Comparison of ENCODE assay signal across 9 cellular contexts in the genomic region with DNA sequence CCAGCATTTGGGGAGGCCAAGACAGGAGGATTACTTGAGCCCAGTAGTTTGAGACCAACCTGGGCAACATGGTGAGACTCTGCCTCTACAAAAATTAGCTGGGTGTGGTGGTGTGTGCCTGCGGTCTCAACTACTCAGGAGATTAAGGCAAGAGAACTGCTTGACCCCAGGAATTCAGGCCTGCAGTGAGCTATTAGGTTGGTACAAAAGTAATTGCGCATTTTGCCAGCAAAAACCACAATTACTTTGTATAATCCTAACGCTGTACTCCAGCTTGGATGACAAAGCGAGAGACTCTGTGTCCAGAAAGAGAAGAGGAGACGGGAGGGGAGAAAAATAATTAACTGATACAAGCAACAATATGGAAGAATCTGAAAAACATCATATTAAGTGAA. TPM values are rescaled to one million over a fixed set of nuclear protein-coding genes. Genes with fewer than 3 reads are reported as not detected.
DNase-seq lines count a peak whose midpoint lies in the region; ATAC-seq, FAIRE-seq and TF ChIP-seq lines count a peak whose summit lies in the region.
"Had no signal": no experiment of that assay in that cellular context is flagged by ENCODE, and none has a peak within 500 bp of the region (broad histone marks: within the 10 kb centered on the region; RNA-seq: fewer than 3 reads in every experiment).

No MANE protein-coding gene starts in this region.

- peaks cover 38 to 55% of the 10 kb centered on the region in 2 donors for H3K4me1 Mint-ChIP-seq in natural killer cell treated with Interleukin-12 subunit alpha and Interleukin-12 subunit beta and Interleukin-15 and Interleukin-18, amount 100 ng/mL, for 72 hours (ENCODE audit: low read depth in 2 of 2)

- no TSS peak for BruUV-seq in K562 (replicated peaks; lab: Mats Ljungman, UMichigan)

- ATAC-seq in K562, result no peak; the same call in 2 of the 3 replicates
- ATAC-seq in natural killer cell treated with Interleukin-12 subunit alpha and Interleukin-12 subunit beta and Interleukin-15 and Interleukin-18, amount 100 ng/mL, for 72 hours, result no peak

- CTCF ChIA-PET in HEK293 (lab: Yijun Ruan, JAX) (interaction anchor here (0.6 to 3.3 kb wide), 4 partner anchors 12 to 148 kb away, joined by 3 to 40 read pairs (median 5); no protein-coding TSS in a partner anchor), K562 (lab: Yijun Ruan, JAX; ENCODE audit: low intra/inter-chr PET ratio) (no interaction called here)

- intact Hi-C loops in K562 (cut with micrococcal nuclease), result no loop called here

- H3K9me3 Mint-ChIP-seq in natural killer cell treated with Interleukin-12 subunit alpha and Interleukin-12 subunit beta and Interleukin-15 and Interleukin-18, amount 100 ng/mL, for 72 hours, result no peaks in the 10 kb centered on the region

- peaks cover 13% of the 10 kb centered on the region; the same call in 1 of the 2 replicates for H3K36me3 ChIP-seq in ACC112 (ENCODE audit: insufficient read depth, low read length)
- peaks cover 35 to 39% of the 10 kb centered on the region in 2 experiments for H3K36me3 ChIP-seq in HEK293 (ENCODE audit: control insufficient read depth in 2 of 2, insufficient read depth in 1 of 2, low read length in 2 of 2)
- H3K36me3 ChIP-seq in K562 (ENCODE audit: control insufficient read depth, insufficient read depth, low read length), result peaks cover 46% of the 10 kb centered on the region; the same call in 2 of the 3 replicates

- H3K27ac ChIP-seq in ACC112 (ENCODE audit: low read depth, low read length) (peak overlapping the region; percentile 64), HEK293 (ENCODE audit: extremely low read depth, low read depth, low read length) (peak overlapping the region; percentile 49; the same call in 1 of the 2 replicates), K562 (ENCODE audit: extremely low read depth, low read depth, low read length) (peak overlapping the region; percentile 32; the same call in 1 of the 3 replicates)

- peak overlapping the region; percentile 10 to 59 for H3K27ac Mint-ChIP-seq in natural killer cell treated with Interleukin-12 subunit alpha and Interleukin-12 subunit beta and Interleukin-15 and Interleukin-18, amount 100 ng/mL, for 72 hours

- TF ChIP-seq POLR2A in K562 (conservative IDR thresholded peaks at IDR 0.05), result no peak
- no peak for TF ChIP-seq POLR2A in erythroblast (IDR thresholded peaks at IDR 0.05; ENCODE audit: low read length)

- in situ Hi-C loops in K562 (cut with MboI), result no loop called here

- H4K20me1 ChIP-seq in K562 (replicated peaks; ENCODE audit: control insufficient read depth, insufficient read depth, low read length), result peaks cover 36% of the 10 kb centered on the region

- H3K9me1 ChIP-seq in K562 (ENCODE audit: control insufficient read depth, insufficient read depth, low read length), result no peaks in the 10 kb centered on the region

- FAIRE-seq in K562 (lab: Jason Lieb, UNC), result no peak

- H3K4me2 ChIP-seq in K562 (ENCODE audit: insufficient read depth, low read length), result no peak overlapping the region

- H3K4me3 ChIP-seq in ACC112 (ENCODE audit: low read depth, low read length) (no peak overlapping the region), HEK293 (ENCODE audit: low read depth, low read length) (no peak overlapping the region), K562 (no peak overlapping the region)

- H3K9me3 ChIP-seq in HEK293 (ENCODE audit: control insufficient read depth, insufficient read depth, low read depth, low read length) (no peaks in the 10 kb centered on the region), K562 (replicated peaks; ENCODE audit: control insufficient read depth, insufficient read depth, low read depth, low read length) (no peaks in the 10 kb centered on the region)

- H3K36me3 Mint-ChIP-seq in natural killer cell treated with Interleukin-12 subunit alpha and Interleukin-12 subunit beta and Interleukin-15 and Interleukin-18, amount 100 ng/mL, for 72 hours, result peaks cover 11% of the 10 kb centered on the region

- no peak for TF ChIP-seq RAD21 in K562 (CRISPR knock-in tag; conservative IDR thresholded peaks at IDR 0.05 in 1 of 2, IDR thresholded peaks at IDR 0.05 in 1 of 2)

- DNase-seq in K562 (ENCODE audit: extremely low read depth in 1 of 4, low spot score in 3 of 4) (no peak), superior temporal gyrus (ENCODE audit: extremely low spot score) (no peak), GM19238 (ENCODE audit: insufficient read length, low spot score) (no peak), NCI-H446 treated with DMSO at 0.1 percent for 48 hours (lab: John Stamatoyannopoulos, UW) (no peak), erythroblast (lab: John Stamatoyannopoulos, UW) (no peak)
- DNase-seq in natural killer cell treated with Interleukin-12 subunit alpha and Interleukin-12 subunit beta and Interleukin-15 and Interleukin-18, amount 100 ng/mL, for 72 hours (ENCODE audit: low spot score), result no peak
- DNase-seq: NCI-H187 had no signal

- no peak overlapping the region for H3K4me3 Mint-ChIP-seq in natural killer cell treated with Interleukin-12 subunit alpha and Interleukin-12 subunit beta and Interleukin-15 and Interleukin-18, amount 100 ng/mL, for 72 hours

- POLR2A ChIA-PET in HEK293 (lab: Yijun Ruan, JAX), result interaction anchor here (0.9 to 1.3 kb wide), 2 partner anchors 21 to 148 kb away, joined by 3 read pairs; no protein-coding TSS in a partner anchor
- POLR2A ChIA-PET in K562 (lab: Yijun Ruan, JAX), result interaction anchor here (0.9 kb wide), 1 partner anchor 14 kb away, joined by 3 read pairs; no protein-coding TSS in a partner anchor

- H3K27me3 ChIP-seq in ACC112 (ENCODE audit: insufficient read depth, low read length) (no peaks in the 10 kb centered on the region), K562 (ENCODE audit: control insufficient read depth in 2 of 2, insufficient read depth in 2 of 2, low read length in 2 of 2) (no peaks in the 10 kb centered on the region)

- peaks cover 66% of the 10 kb centered on the region for H3K4me1 ChIP-seq in ACC112 (ENCODE audit: control insufficient read depth, insufficient read depth, low read length, unreplicated experiment)
- H3K4me1 ChIP-seq in HEK293 (ENCODE audit: control insufficient read depth, insufficient read depth, low read length), result peaks cover 35% of the 10 kb centered on the region
- H3K4me1 ChIP-seq in K562 (replicated peaks in 1 of 2; ENCODE audit: control insufficient read depth in 2 of 2, insufficient read depth in 2 of 2, low read length in 2 of 2), result no peaks in the 10 kb centered on the region; a peak in 1 of 5 replicates

- H3K79me2 ChIP-seq in ACC112 (ENCODE audit: control insufficient read depth, insufficient read depth, low read length, unreplicated experiment), result peaks cover 97% of the 10 kb centered on the region
- peaks cover 97% of the 10 kb centered on the region for H3K79me2 ChIP-seq in K562 (ENCODE audit: control insufficient read depth, insufficient read depth, low read length)

- TF ChIP-seq CTCF in HEK293 (tag by site-specific recombination; IDR thresholded peaks at IDR 0.05) (no peak), K562 (IDR thresholded peaks at IDR 0.05 in 2 of 3, conservative IDR thresholded peaks at IDR 0.05 in 1 of 3; ENCODE audit: insufficient read depth in 2 of 3, low read depth in 1 of 3, low read length in 3 of 3) (no peak)

- WGBS in K562 (ENCODE audit: insufficient coverage, low coverage, missing lambda C conversion rate), result 32% methylated on average over 2 of the region's 5 CpGs

- no peak overlapping the region for H3K9ac ChIP-seq in K562 (ENCODE audit: insufficient read depth in 1 of 2, low read depth in 2 of 2, low read length in 2 of 2)

- TF ChIP-seq EP300 in K562 (IDR thresholded peaks at IDR 0.05; ENCODE audit: low read length), result no peak

- no peaks in the 10 kb centered on the region for H3K27me3 Mint-ChIP-seq in natural killer cell treated with Interleukin-12 subunit alpha and Interleukin-12 subunit beta and Interleukin-15 and Interleukin-18, amount 100 ng/mL, for 72 hours

- no peak overlapping the region for H2AFZ ChIP-seq in ACC112 (ENCODE audit: low read length, unreplicated experiment)
- no peak overlapping the region for H2AFZ ChIP-seq in K562 (ENCODE audit: low read depth, low read length)

TF ChIP-seq in HEK293, 187 proteins besides CTCF, POLR2A, EP300 and RAD21 (continues in another document):
- TF ChIP-seq ZNF157 (tag by site-specific recombination; IDR thresholded peaks at IDR 0.05), result no peak
- TF ChIP-seq ZSCAN16 (tag by site-specific recombination; IDR thresholded peaks at IDR 0.05), result no peak
- no peak for TF ChIP-seq ZNF311 (tag by site-specific recombination; IDR thresholded peaks at IDR 0.05; ENCODE audit: borderline replicate concordance)
- TF ChIP-seq IKZF3 (tag by site-specific recombination; IDR thresholded peaks at IDR 0.05), result no peak
- TF ChIP-seq ZNF600 (tag by site-specific recombination; IDR thresholded peaks at IDR 0.05), result no peak

TF ChIP-seq in K562, 482 proteins besides CTCF, POLR2A, EP300 and RAD21:
- no peak for TF ChIP-seq STAG1 (CRISPR knock-in tag; IDR thresholded peaks at IDR 0.05; ENCODE audit: borderline replicate concordance)
- TF ChIP-seq, protein P1, sequence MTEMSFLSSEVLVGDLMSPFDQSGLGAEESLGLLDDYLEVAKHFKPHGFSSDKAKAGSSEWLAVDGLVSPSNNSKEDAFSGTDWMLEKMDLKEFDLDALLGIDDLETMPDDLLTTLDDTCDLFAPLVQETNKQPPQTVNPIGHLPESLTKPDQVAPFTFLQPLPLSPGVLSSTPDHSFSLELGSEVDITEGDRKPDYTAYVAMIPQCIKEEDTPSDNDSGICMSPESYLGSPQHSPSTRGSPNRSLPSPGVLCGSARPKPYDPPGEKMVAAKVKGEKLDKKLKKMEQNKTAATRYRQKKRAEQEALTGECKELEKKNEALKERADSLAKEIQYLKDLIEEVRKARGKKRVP (CRISPR knock-in tag; IDR thresholded peaks at IDR 0.05), result no peak
TF ChIP-seq in K562: peak in this region for 0.

RNA-seq across cellular contexts. Expression of gene YWHAE, which starts 32.7 kb away (rescaled TPM):
- 89.4 and 152 TPM in 2 replicates for total RNA-seq in K562 (2011; cell fraction: chromatin; rRNA removed; ENCODE audit: low replicate concordance)
- total RNA-seq in K562 (2011; cell fraction: nucleolus; rRNA removed), result 61.4 and 88.2 TPM in 2 replicates
- 127 and 150 TPM in 2 replicates for total RNA-seq in K562 (2011; cell fraction: nucleoplasm; rRNA removed)
- total RNA-seq in K562 (2014; rRNA removed) (234 and 310 TPM in 2 replicates), K562 (2014; rRNA removed; fragmentation: Illumina TruSeq; extraction: Trizol) (184 and 193 TPM in 2 replicates), K562 (2015; rRNA removed; fragmentation: Illumina TruSeq; extraction: Trizol) (224 TPM in 2 replicates), K562 (2021) (466 and 488 TPM in 2 replicates)
- polyA plus RNA-seq in K562 (2011; rRNA removed) (480 and 622 TPM in 2 replicates), K562 (2014; fragmentation: Illumina TruSeq; extraction: Trizol) (402 and 448 TPM in 2 replicates), K562 (2014; fragmentation: Nextera tagmentation; extraction: Ambion mirVana) (100 to 1,000 TPM; 323 to 513 TPM), K562 (2014; rRNA removed) (576 and 727 TPM in 2 replicates)
- polyA plus RNA-seq in K562 (2011; cell fraction: cytosol; rRNA removed), result 198 and 388 TPM in 2 replicates
- 77.5 and 131 TPM in 2 replicates for polyA plus RNA-seq in K562 (2011; cell fraction: nucleus; rRNA removed)
- polyA plus RNA-seq in K562 (2012), result 300 and 685 TPM in 2 replicates
- 684 and 865 TPM in 2 replicates for polyA minus RNA-seq in K562 (2011; rRNA and poly(A)+ RNA removed)
- polyA minus RNA-seq in K562 (2011; cell fraction: cytosol; rRNA and poly(A)+ RNA removed), result 251 and 367 TPM in 2 replicates
- 34.3 and 69.4 TPM in 2 replicates for polyA minus RNA-seq in K562 (2011; cell fraction: nucleus; rRNA and poly(A)+ RNA removed)
- total RNA-seq in natural killer cell treated with Interleukin-12 subunit alpha and Interleukin-12 subunit beta and Interleukin-15 and Interleukin-18, amount 100 ng/mL, for 72 hours, result 100 to 1,000 TPM; 365 to 407 TPM
